1 cellular context compared by ENCODE assay signal in genomic region chr4:112735474-112735951, GRCh38.
TF ChIP-seq lines count a peak whose summit lies in the region.

No MANE protein-coding gene starts in this region.

TF ChIP-seq in GM23338, 12 proteins besides CTCF, POLR2A, EP300 and RAD21 (continued from another document):
- TF ChIP-seq, protein P1, sequence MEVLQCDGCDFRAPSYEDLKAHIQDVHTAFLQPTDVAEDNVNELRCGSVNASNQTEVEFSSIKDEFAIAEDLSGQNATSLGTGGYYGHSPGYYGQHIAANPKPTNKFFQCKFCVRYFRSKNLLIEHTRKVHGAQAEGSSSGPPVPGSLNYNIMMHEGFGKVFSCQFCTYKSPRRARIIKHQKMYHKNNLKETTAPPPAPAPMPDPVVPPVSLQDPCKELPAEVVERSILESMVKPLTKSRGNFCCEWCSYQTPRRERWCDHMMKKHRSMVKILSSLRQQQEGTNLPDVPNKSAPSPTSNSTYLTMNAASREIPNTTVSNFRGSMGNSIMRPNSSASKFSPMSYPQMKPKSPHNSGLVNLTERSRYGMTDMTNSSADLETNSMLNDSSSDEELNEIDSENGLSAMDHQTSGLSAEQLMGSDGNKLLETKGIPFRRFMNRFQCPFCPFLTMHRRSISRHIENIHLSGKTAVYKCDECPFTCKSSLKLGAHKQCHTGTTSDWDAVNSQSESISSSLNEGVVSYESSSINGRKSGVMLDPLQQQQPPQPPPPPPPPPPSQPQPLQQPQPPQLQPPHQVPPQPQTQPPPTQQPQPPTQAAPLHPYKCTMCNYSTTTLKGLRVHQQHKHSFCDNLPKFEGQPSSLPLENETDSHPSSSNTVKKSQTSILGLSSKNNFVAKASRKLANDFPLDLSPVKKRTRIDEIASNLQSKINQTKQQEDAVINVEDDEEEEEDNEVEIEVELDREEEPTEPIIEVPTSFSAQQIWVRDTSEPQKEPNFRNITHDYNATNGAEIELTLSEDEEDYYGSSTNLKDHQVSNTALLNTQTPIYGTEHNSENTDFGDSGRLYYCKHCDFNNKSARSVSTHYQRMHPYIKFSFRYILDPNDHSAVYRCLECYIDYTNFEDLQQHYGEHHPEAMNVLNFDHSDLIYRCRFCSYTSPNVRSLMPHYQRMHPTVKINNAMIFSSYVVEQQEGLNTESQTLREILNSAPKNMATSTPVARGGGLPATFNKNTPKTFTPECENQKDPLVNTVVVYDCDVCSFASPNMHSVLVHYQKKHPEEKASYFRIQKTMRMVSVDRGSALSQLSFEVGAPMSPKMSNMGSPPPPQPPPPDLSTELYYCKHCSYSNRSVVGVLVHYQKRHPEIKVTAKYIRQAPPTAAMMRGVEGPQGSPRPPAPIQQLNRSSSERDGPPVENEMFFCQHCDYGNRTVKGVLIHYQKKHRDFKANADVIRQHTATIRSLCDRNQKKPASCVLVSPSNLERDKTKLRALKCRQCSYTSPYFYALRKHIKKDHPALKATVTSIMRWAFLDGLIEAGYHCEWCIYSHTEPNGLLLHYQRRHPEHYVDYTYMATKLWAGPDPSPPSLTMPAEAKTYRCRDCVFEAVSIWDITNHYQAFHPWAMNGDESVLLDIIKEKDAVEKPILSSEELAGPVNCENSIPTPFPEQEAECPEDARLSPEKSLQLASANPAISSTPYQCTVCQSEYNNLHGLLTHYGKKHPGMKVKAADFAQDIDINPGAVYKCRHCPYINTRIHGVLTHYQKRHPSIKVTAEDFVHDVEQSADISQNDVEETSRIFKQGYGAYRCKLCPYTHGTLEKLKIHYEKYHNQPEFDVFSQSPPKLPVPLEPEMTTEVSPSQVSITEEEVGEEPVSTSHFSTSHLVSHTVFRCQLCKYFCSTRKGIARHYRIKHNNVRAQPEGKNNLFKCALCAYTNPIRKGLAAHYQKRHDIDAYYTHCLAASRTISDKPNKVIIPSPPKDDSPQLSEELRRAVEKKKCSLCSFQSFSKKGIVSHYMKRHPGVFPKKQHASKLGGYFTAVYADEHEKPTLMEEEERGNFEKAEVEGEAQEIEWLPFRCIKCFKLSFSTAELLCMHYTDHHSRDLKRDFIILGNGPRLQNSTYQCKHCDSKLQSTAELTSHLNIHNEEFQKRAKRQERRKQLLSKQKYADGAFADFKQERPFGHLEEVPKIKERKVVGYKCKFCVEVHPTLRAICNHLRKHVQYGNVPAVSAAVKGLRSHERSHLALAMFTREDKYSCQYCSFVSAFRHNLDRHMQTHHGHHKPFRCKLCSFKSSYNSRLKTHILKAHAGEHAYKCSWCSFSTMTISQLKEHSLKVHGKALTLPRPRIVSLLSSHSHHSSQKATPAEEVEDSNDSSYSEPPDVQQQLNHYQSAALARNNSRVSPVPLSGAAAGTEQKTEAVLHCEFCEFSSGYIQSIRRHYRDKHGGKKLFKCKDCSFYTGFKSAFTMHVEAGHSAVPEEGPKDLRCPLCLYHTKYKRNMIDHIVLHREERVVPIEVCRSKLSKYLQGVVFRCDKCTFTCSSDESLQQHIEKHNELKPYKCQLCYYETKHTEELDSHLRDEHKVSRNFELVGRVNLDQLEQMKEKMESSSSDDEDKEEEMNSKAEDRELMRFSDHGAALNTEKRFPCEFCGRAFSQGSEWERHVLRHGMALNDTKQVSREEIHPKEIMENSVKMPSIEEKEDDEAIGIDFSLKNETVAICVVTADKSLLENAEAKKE (CRISPR knock-in tag; IDR thresholded peaks at IDR 0.05) = no peak
- no peak for TF ChIP-seq EZH2phosphoT487 (IDR thresholded peaks at IDR 0.05; ENCODE audit: unreplicated experiment)
